14 cellular contexts compared by ENCODE assay signal in the genomic region with DNA sequence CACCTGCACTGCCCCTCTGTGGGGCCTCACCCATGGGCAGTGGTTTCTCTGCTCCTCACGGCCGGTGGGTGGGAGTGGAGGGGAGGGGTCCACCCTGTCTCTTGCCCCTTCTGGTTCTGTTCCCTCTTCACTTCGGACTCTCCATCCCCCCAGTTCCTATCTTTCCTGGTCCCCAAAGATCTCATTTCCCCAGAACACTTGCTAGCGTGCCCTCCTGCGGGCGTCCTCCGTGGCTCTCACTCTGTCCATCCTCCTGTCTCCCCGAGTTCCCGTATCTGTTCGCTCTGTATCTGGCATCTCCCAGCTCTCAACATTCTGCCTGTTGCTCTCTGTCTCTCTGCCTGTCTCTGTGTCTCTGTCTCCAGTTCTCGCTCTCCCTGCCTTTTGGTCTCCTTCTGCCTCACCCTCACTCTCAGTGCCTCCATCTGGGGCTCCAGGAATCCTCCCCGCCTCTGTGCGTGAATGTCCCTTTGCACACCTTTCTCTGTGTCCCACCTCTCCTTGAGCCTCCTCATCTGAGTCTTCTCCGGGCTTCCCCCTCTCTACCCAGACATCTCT. TPM values are rescaled to one million over a fixed set of nuclear protein-coding genes. Genes with fewer than 3 reads are reported as not detected.
A peak's percentile ranks its signal among the peaks of the same experiment; 100 is the strongest.
DNase-seq lines count a peak whose midpoint lies in the region; ATAC-seq and TF ChIP-seq lines count a peak whose summit lies in the region.
"Had no signal": no experiment of that assay in that cellular context is flagged by ENCODE, and none has a peak within 500 bp of the region (broad histone marks: within the 10 kb centered on the region; RNA-seq: fewer than 3 reads in every experiment).

No MANE protein-coding gene starts in this region.

- TF ChIP-seq CTCF in GM12875 (IDR thresholded peaks at IDR 0.05; ENCODE audit: borderline replicate concordance, insufficient read depth, low read depth, low read length) = no peak
- TF ChIP-seq CTCF in SU-DHL-6 (IDR thresholded peaks at IDR 0.05; ENCODE audit: insufficient read depth, low read length, poor library complexity, severe bottlenecking) = no peak
- TF ChIP-seq CTCF in suprapubic skin (IDR thresholded peaks at IDR 0.05) = no peak

- DNase-seq in SHP77 treated with DMSO at 0.1 percent for 48 hours (lab: John Stamatoyannopoulos, UW) = no peak
- no peak for DNase-seq in suprapubic skin (ENCODE audit: low spot score in 2 of 2)
- DNase-seq: GF-D8, heart right ventricle, mesenchymal stem cell, WERI-Rb-1 had no signal

- peaks cover 65% of the 10 kb centered on the region for H3F3A ChIP-seq in SU-DHL-6 (ENCODE audit: insufficient read depth)

- no peaks in the 10 kb centered on the region for H3K9me2 ChIP-seq in SU-DHL-6 (replicated peaks; ENCODE audit: insufficient read depth, low read length)

- WGBS in suprapubic skin = 11% methylated on average over 14 of the region's 14 CpGs

- H3K27me3 ChIP-seq in BLaER1 (no peaks in the 10 kb centered on the region), SU-DHL-6 (ENCODE audit: low read length) (no peaks in the 10 kb centered on the region), iPS-20b (ENCODE audit: insufficient read depth, low read length) (peaks cover 21% of the 10 kb centered on the region), suprapubic skin (peaks cover 63% of the 10 kb centered on the region)

- H3K36me3 ChIP-seq in BLaER1 = peaks cover 27% of the 10 kb centered on the region
- peaks cover 15% of the 10 kb centered on the region for H3K36me3 ChIP-seq in SU-DHL-6 (ENCODE audit: low read length)
- 0 out of 2 replicates have a peak, but pooled peaks cover 3% of the 10 kb centered on the region for H3K36me3 ChIP-seq in iPS-20b (ENCODE audit: insufficient read depth, low read depth, low read length)
- no peaks in the 10 kb centered on the region for H3K36me3 ChIP-seq in suprapubic skin
- H3K36me3 ChIP-seq: heart right ventricle had no signal

- H3K4me1 ChIP-seq in BLaER1 = peaks cover 79% of the 10 kb centered on the region
- H3K4me1 ChIP-seq in iPS-20b (ENCODE audit: insufficient read depth, low read length) = peaks cover 5% of the 10 kb centered on the region; the same call in 1 of the 2 replicates
- H3K4me1 ChIP-seq in suprapubic skin = peaks cover 11% of the 10 kb centered on the region

- no peaks in the 10 kb centered on the region for H3K9me3 ChIP-seq in BLaER1
- H3K9me3 ChIP-seq in SU-DHL-6 (ENCODE audit: insufficient read depth, low read length) = no peaks in the 10 kb centered on the region
- H3K9me3 ChIP-seq in iPS-20b (ENCODE audit: insufficient read depth, low read depth, low read length) = no peaks in the 10 kb centered on the region
- no peaks in the 10 kb centered on the region for H3K9me3 ChIP-seq in suprapubic skin
- H3K9me3 ChIP-seq: heart right ventricle had no signal

- no peak for TF ChIP-seq POLR2A in suprapubic skin (IDR thresholded peaks at IDR 0.05)

- H3K27ac ChIP-seq in BLaER1 = peak overlapping the region; percentile 84
- H3K27ac ChIP-seq in SU-DHL-6 (ENCODE audit: low read depth, low read length) = peak overlapping the region; percentile 100
- no peak overlapping the region for H3K27ac ChIP-seq in iPS-20b (ENCODE audit: low read length)
- no peak overlapping the region for H3K27ac ChIP-seq in suprapubic skin
- H3K27ac ChIP-seq: heart right ventricle, WERI-Rb-1 had no signal

- peak overlapping the region; percentile 66 for H3K4me3 ChIP-seq in BLaER1
- H3K4me3 ChIP-seq in GM12875 (ENCODE audit: low read depth, low read length) = peak overlapping the region; percentile 84
- H3K4me3 ChIP-seq in SU-DHL-6 (ENCODE audit: insufficient read depth, low read length, poor library complexity, severe bottlenecking) = peak overlapping the region; percentile 60
- H3K4me3 ChIP-seq in iPS-20b (ENCODE audit: low read length) = peak overlapping the region; percentile 64
- no peak overlapping the region for H3K4me3 ChIP-seq in suprapubic skin
- H3K4me3 ChIP-seq: heart right ventricle had no signal

- H3K4me2 ChIP-seq in BLaER1 = peak overlapping the region; percentile 93
- H3K4me2 ChIP-seq in SU-DHL-6 (ENCODE audit: low read depth, low read length, poor library complexity, severe bottlenecking) = peak overlapping the region; percentile 96

- H3K9ac ChIP-seq in BLaER1 (peak overlapping the region; percentile 76), SU-DHL-6 (ENCODE audit: low read length) (peak overlapping the region; percentile 83), iPS-20b (ENCODE audit: low read depth, low read length) (peak overlapping the region; percentile 35; the same call in 1 of the 2 replicates)

- H3K79me2 ChIP-seq in SU-DHL-6 (ENCODE audit: insufficient read depth, low read length) = peaks cover 31% of the 10 kb centered on the region

- no peaks in the 10 kb centered on the region for H4K20me1 ChIP-seq in BLaER1
- peaks cover 3% of the 10 kb centered on the region; the same call in 1 of the 2 replicates for H4K20me1 ChIP-seq in SU-DHL-6 (ENCODE audit: low read depth, low read length)

- no peak overlapping the region for H2AFZ ChIP-seq in SU-DHL-6 (ENCODE audit: low read depth, low read length, severe bottlenecking)

- no peak for ATAC-seq in HG03045 (IDR thresholded peaks at IDR 0.05; ENCODE audit: unreplicated experiment)
- ATAC-seq in HG02623 (IDR thresholded peaks at IDR 0.05; ENCODE audit: unreplicated experiment) = no peak

- no peak for TF ChIP-seq EP300 in suprapubic skin (IDR thresholded peaks at IDR 0.05)

RNA-seq across cellular contexts. Expression of a gene that starts 0.4 kb away (rescaled TPM):
- not detected for total RNA-seq in suprapubic skin
- total RNA-seq: renal cortical epithelial cell, RPMI7951 had no signal

RNA-seq across cellular contexts. Expression of a gene that starts 13.6 kb away (rescaled TPM):
- total RNA-seq in suprapubic skin = under 1 TPM in 1 of 4 donors, not detected in 3; 0.29 TPM
- total RNA-seq: RPMI7951 had no signal

RNA-seq across cellular contexts. Expression of a gene that starts 35.0 kb away (rescaled TPM):
- 10 to 100 TPM; 17.2 to 26.9 (median 21.5) TPM for total RNA-seq in suprapubic skin

RNA-seq across cellular contexts. Expression of a gene that starts 42.8 kb away (rescaled TPM):
- total RNA-seq in suprapubic skin = 10 to 100 TPM; 80.6 to 94.7 (median 88.9) TPM

RNA-seq across cellular contexts. Expression of a gene that starts 53.7 kb away (rescaled TPM):
- total RNA-seq in suprapubic skin = 1 to 10 TPM in 3 of 4 donors, not detected in 1; 1.7 to 3.7 (median 3.5) TPM
- total RNA-seq: RPMI7951 had no signal

Comparison
In these comparisons a context has a peak if more than half of its experiments do, and no peak if none do; other contexts are left out.
1. H3K27ac ChIP-seq: peak in BLaER1 (single experiment) and SU-DHL-6 (single experiment); none in iPS-20b (single experiment) and suprapubic skin (single experiment).
2. Peak in every context shown above with its lines, with median percentiles within 50 percentile points of each other: H3K9ac ChIP-seq.